ENCODE assay signal across 8 cellular contexts in the genomic region with DNA sequence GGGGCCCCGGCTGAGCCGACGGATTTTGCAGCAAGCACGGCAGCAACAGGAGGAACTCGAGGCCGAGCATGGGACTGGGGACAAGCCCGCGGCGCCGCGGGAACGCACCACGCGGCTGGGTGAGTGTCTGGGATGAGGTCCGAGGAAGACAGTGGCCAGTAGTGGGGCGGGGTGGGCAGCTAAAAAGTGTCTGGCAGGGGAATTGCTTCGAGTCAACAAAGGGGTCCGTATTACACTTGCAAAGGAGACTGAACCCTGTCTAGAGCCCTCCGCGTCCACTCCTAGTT. TPM values are rescaled to one million over a fixed set of nuclear protein-coding genes. Genes with fewer than 3 reads are reported as not detected.
DNase-seq lines count a peak whose midpoint lies in the region; ATAC-seq and TF ChIP-seq lines count a peak whose summit lies in the region.

No MANE protein-coding gene starts in this region.

- no peak for TF ChIP-seq CTCF in dorsolateral prefrontal cortex (IDR thresholded peaks at IDR 0.05 in 54 of 56, conservative IDR thresholded peaks at IDR 0.05 in 2 of 56; ENCODE audit: low read depth in 1 of 56, partially characterized antibody in 56 of 56)

- peak in 1 of 2 donors; percentile 3 for ATAC-seq in naive B cell (ENCODE audit: low read depth in 2 of 2)
- ATAC-seq in GM18517 (IDR thresholded peaks at IDR 0.05; ENCODE audit: unreplicated experiment) = no peak

- H3K9me3 Mint-ChIP-seq in activated CD4-positive, alpha-beta T cell treated with anti-CD3 and anti-CD28 coated beads, Interleukin-2, amount 10 ng/mL, durations not matched to agents 24 days and 14 days = no peaks in the 10 kb centered on the region
- peaks cover 0 to 3% (median 0%) of the 10 kb centered on the region in 7 donors for H3K9me3 Mint-ChIP-seq in naive B cell

- H3K27ac Mint-ChIP-seq in activated CD4-positive, alpha-beta T cell treated with anti-CD3 and anti-CD28 coated beads, Interleukin-2, amount 10 ng/mL, durations not matched to agents 24 days and 14 days = peak overlapping the region; percentile 98
- peak overlapping the region; percentile 98 to 100 (median 99) for H3K27ac Mint-ChIP-seq in naive B cell

- no peak for DNase-seq in activated CD4-positive, alpha-beta T cell treated with anti-CD3 and anti-CD28 coated beads, Interleukin-2, amount 10 ng/mL, durations not matched to agents 24 days and 14 days
- no peak for DNase-seq in activated CD4-positive, alpha-beta T cell treated with anti-CD3 and anti-CD28 coated beads for 4 hours
- DNase-seq in NCI-H2171 treated with DMSO at 0.1 percent for 48 hours (lab: John Stamatoyannopoulos, UW) = peak; percentile 36
- no peak for DNase-seq in dorsolateral prefrontal cortex
- no peak for DNase-seq in naive B cell
- DNase-seq in amygdala (lab: John Stamatoyannopoulos, UW) = no peak
- DNase-seq in NCI-H1930 (lab: John Stamatoyannopoulos, UW) = no peak

- H3K4me3 ChIP-seq in dorsolateral prefrontal cortex = peak overlapping the region; percentile 68 to 100 (median 91)

- intact Hi-C loops in activated CD4-positive, alpha-beta T cell treated with anti-CD3 and anti-CD28 coated beads, Interleukin-2, amount 10 ng/mL, durations not matched to agents 24 days and 14 days (cut with micrococcal nuclease) = loop anchor here (1.0 to 5.0 kb wide), 11 partner anchors 15 to 849 kb away; partner anchors contain the start of genes CCND3, MRPS10, NFYA and OARD1
- intact Hi-C loops in dorsolateral prefrontal cortex (cut with DNase I) = loop anchor here (1.0 to 5.0 kb wide), 9 partner anchors 19 to 296 kb away; partner anchors contain the start of genes CCND3 (in 2 of the 2), MRPS10 (in 2 of the 2), TOMM6 (in 2 of the 2) and TFEB (in 1 of the 2)

- no peaks in the 10 kb centered on the region for H3K27me3 Mint-ChIP-seq in activated CD4-positive, alpha-beta T cell treated with anti-CD3 and anti-CD28 coated beads, Interleukin-2, amount 10 ng/mL, durations not matched to agents 24 days and 14 days
- H3K27me3 Mint-ChIP-seq in naive B cell = no peaks in the 10 kb centered on the region

- peak overlapping the region; percentile 100 for H3K4me3 Mint-ChIP-seq in activated CD4-positive, alpha-beta T cell treated with anti-CD3 and anti-CD28 coated beads, Interleukin-2, amount 10 ng/mL, durations not matched to agents 24 days and 14 days
- peak overlapping the region; percentile 97 to 100 (median 99) for H3K4me3 Mint-ChIP-seq in naive B cell

- no peaks in the 10 kb centered on the region for H3K27me3 ChIP-seq in dorsolateral prefrontal cortex

- H3K27ac ChIP-seq in dorsolateral prefrontal cortex = peak overlapping the region in 43 of 59 donors; percentile 93 to 100 (median 99)

- peaks cover 32% of the 10 kb centered on the region for H3K36me3 Mint-ChIP-seq in activated CD4-positive, alpha-beta T cell treated with anti-CD3 and anti-CD28 coated beads, Interleukin-2, amount 10 ng/mL, durations not matched to agents 24 days and 14 days (ENCODE audit: low read depth)
- H3K36me3 Mint-ChIP-seq in naive B cell = peaks cover 0 to 2% of the 10 kb centered on the region in 2 donors

- H3K4me1 Mint-ChIP-seq in activated CD4-positive, alpha-beta T cell treated with anti-CD3 and anti-CD28 coated beads, Interleukin-2, amount 10 ng/mL, durations not matched to agents 24 days and 14 days = peaks cover 49% of the 10 kb centered on the region
- H3K4me1 Mint-ChIP-seq in naive B cell = peaks cover 43 to 58% (median 58%) of the 10 kb centered on the region in 3 donors

RNA-seq across cellular contexts. Expression of gene BYSL, which starts 0.4 kb away (rescaled TPM):
- total RNA-seq in activated CD4-positive, alpha-beta T cell treated with anti-CD3 and anti-CD28 coated beads, Interleukin-2, amount 10 ng/mL, durations not matched to agents 24 days and 14 days = 79.6 and 81.4 TPM in 2 replicates
- total RNA-seq in dorsolateral prefrontal cortex = 10 to 100 TPM in 69 of 120 experiments, 1 to 10 TPM in 51; 6.6 to 16.7 (median 10.7) TPM
- 1 to 10 TPM; 3.0 to 8.6 (median 5.5) TPM for polyA plus RNA-seq in naive B cell (ENCODE audit: low read depth in 6 of 6)

RNA-seq across cellular contexts. Expression of gene MED20, which starts 0.7 kb away (rescaled TPM):
- 21.9 and 22.8 TPM in 2 replicates for total RNA-seq in activated CD4-positive, alpha-beta T cell treated with anti-CD3 and anti-CD28 coated beads, Interleukin-2, amount 10 ng/mL, durations not matched to agents 24 days and 14 days
- 10 to 100 TPM in 118 of 120 experiments, 1 to 10 TPM in 2; 7.2 to 21.0 (median 14.8) TPM for total RNA-seq in dorsolateral prefrontal cortex
- polyA plus RNA-seq in naive B cell (ENCODE audit: low read depth in 6 of 6) = 10 to 100 TPM in 4 of 6 donors, 1 to 10 TPM in 2; 9.5 to 12.0 (median 10.5) TPM

RNA-seq across cellular contexts. Expression of gene CCND3, which starts 20.0 kb away (rescaled TPM):
- 483 and 491 TPM in 2 replicates for total RNA-seq in activated CD4-positive, alpha-beta T cell treated with anti-CD3 and anti-CD28 coated beads, Interleukin-2, amount 10 ng/mL, durations not matched to agents 24 days and 14 days
- 100 to 1,000 TPM in 21 of 120 experiments, 10 to 100 TPM in 99; 55.7 to 135 (median 83.5) TPM for total RNA-seq in dorsolateral prefrontal cortex
- 100 to 1,000 TPM; 207 to 529 (median 394) TPM for polyA plus RNA-seq in naive B cell (ENCODE audit: low read depth in 6 of 6)

RNA-seq across cellular contexts. Expression of gene USP49, which starts 26.5 kb away (rescaled TPM):
- total RNA-seq in activated CD4-positive, alpha-beta T cell treated with anti-CD3 and anti-CD28 coated beads, Interleukin-2, amount 10 ng/mL, durations not matched to agents 24 days and 14 days = 5.8 and 6.3 TPM in 2 replicates
- 10 to 100 TPM in 92 of 120 experiments, 1 to 10 TPM in 28; 7.2 to 16.4 (median 11.2) TPM for total RNA-seq in dorsolateral prefrontal cortex
- polyA plus RNA-seq in naive B cell (ENCODE audit: low read depth in 6 of 6) = 1 to 10 TPM in 1 of 6 donors, under 1 TPM in 4, not detected in 1; 0.62 to 1.0 (median 0.69) TPM
